ENCODE assay signal across 8 cellular contexts in genomic region chr20:33668087-33668790, GRCh38. TPM values are rescaled to one million over a fixed set of nuclear protein-coding genes. Genes with fewer than 3 reads are reported as not detected.
DNase-seq lines count a peak whose midpoint lies in the region; ATAC-seq and TF ChIP-seq lines count a peak whose summit lies in the region.

No MANE protein-coding gene starts in this region.

- H3K4me1 Mint-ChIP-seq in CD4-positive, alpha-beta T cell (ENCODE audit: low read depth): peaks cover 34% of the 10 kb centered on the region
- peaks cover 53% of the 10 kb centered on the region for H3K4me1 Mint-ChIP-seq in brain

- no peaks in the 10 kb centered on the region for H3K9me3 Mint-ChIP-seq in CD4-positive, alpha-beta T cell
- no peaks in the 10 kb centered on the region for H3K9me3 Mint-ChIP-seq in brain

- no peak overlapping the region for H3K27ac ChIP-seq in CD4-positive, alpha-beta T cell (ENCODE audit: low read depth, low read length)
- H3K27ac ChIP-seq in RWPE1: peak overlapping the region; percentile 88
- peak overlapping the region; percentile 30 to 33 for H3K27ac ChIP-seq in lung (ENCODE audit: low read depth in 1 of 2, low read length in 1 of 2)

- peaks cover 0 to 6% of the 10 kb centered on the region in 2 donors for H3K36me3 ChIP-seq in lung (ENCODE audit: control insufficient read depth in 2 of 2, insufficient read depth in 2 of 2, low read length in 2 of 2)

- H3K27me3 ChIP-seq in CD4-positive, alpha-beta T cell (ENCODE audit: control insufficient read depth, insufficient read depth, low read length): no peaks in the 10 kb centered on the region
- H3K27me3 ChIP-seq in lung (ENCODE audit: control insufficient read depth, insufficient read depth): no peaks in the 10 kb centered on the region

- peak; percentile 61 for ATAC-seq in CD4-positive, alpha-beta T cell (ENCODE audit: poor library complexity)
- peak; percentile 39 for ATAC-seq in GM21825 (IDR thresholded peaks at IDR 0.05; ENCODE audit: unreplicated experiment)
- ATAC-seq in lung (ENCODE audit: insufficient read depth, low FRiP score): no peak
- no peak for ATAC-seq in GM19467 (IDR thresholded peaks at IDR 0.05; ENCODE audit: unreplicated experiment)

- H3K4me3 ChIP-seq in lung: no peak overlapping the region

- H3K9me3 ChIP-seq in CD4-positive, alpha-beta T cell (ENCODE audit: control insufficient read depth, low read length): no peaks in the 10 kb centered on the region
- H3K9me3 ChIP-seq in lung (ENCODE audit: control insufficient read depth in 2 of 2, insufficient read depth in 1 of 2, low read length in 1 of 2): no peaks in the 10 kb centered on the region

- peak overlapping the region; percentile 75 for H3K4me3 Mint-ChIP-seq in CD4-positive, alpha-beta T cell
- H3K4me3 Mint-ChIP-seq in brain: peak overlapping the region in 4 of 5 experiments; percentile 33 to 69 (median 41)

- peaks cover 0 to 20% of the 10 kb centered on the region in 2 donors for H3K4me1 ChIP-seq in lung (ENCODE audit: control insufficient read depth in 2 of 2, insufficient read depth in 2 of 2, low read length in 2 of 2)

- peak; percentile 88 for TF ChIP-seq CTCF in CD4-positive, alpha-beta T cell (IDR thresholded peaks at IDR 0.05)
- peak; percentile 100 for TF ChIP-seq CTCF in RWPE1 (conservative IDR thresholded peaks at IDR 0.05; ENCODE audit: low read depth)
- peak in 1 of 2 experiments; percentile 2 for TF ChIP-seq CTCF in brain (conservative IDR thresholded peaks at IDR 0.05)
- peak; percentile 93 for TF ChIP-seq CTCF in lung (IDR thresholded peaks at IDR 0.05; ENCODE audit: control extremely low read depth, extremely low read depth)

- POLR2A ChIA-PET in CD4-positive, alpha-beta T cell (lab: Charles Lee): interaction anchor here (1.0 to 4.0 kb wide), 12 partner anchors 11 to 267 kb away, joined by 3 to 45 read pairs (median 11); partner anchors contain the start of genes CBFA2T2, CDK5RAP1, PXMP4 and SNTA1
- POLR2A ChIA-PET in RWPE1 (lab: Yijun Ruan, JAX; ENCODE audit: low non-redundant PET): interaction anchor here (0.6 to 1.4 kb wide), 5 partner anchors 15 to 267 kb away, joined by 3 to 4 read pairs (median 3); partner anchors contain the start of genes CBFA2T2 and CDK5RAP1

- no peaks in the 10 kb centered on the region for H3K27me3 Mint-ChIP-seq in CD4-positive, alpha-beta T cell
- peaks cover 4% of the 10 kb centered on the region for H3K27me3 Mint-ChIP-seq in brain

- H3K27ac Mint-ChIP-seq in CD4-positive, alpha-beta T cell: peak overlapping the region; percentile 49
- H3K27ac Mint-ChIP-seq in brain: no peak overlapping the region

- H3K36me3 Mint-ChIP-seq in CD4-positive, alpha-beta T cell (ENCODE audit: low read depth): no peaks in the 10 kb centered on the region
- peaks cover 4% of the 10 kb centered on the region for H3K36me3 Mint-ChIP-seq in brain

- CTCF ChIA-PET in CD4-positive, alpha-beta T cell (lab: Charles Lee): interaction anchor here (0.6 to 3.3 kb wide), 44 partner anchors 10 to 296 kb away, joined by 3 to 30 read pairs (median 4); partner anchors contain the start of genes CBFA2T2, CDK5RAP1, E2F1 and PXMP4
- CTCF ChIA-PET in RWPE1 (lab: Yijun Ruan, JAX): interaction anchor here (0.6 to 3.3 kb wide), 38 partner anchors 9 to 701 kb away, joined by 3 to 25 read pairs (median 4); partner anchors contain the start of genes CDK5RAP1, PXMP4 and SNTA1

- intact Hi-C loops in CD4-positive, alpha-beta T cell (cut with DNase I, micrococcal nuclease): loop anchor here (1.0 to 10.0 kb wide), 4 partner anchors 67 to 1713 kb away; partner anchors contain the start of genes PDRG1 (in 1 of the 2) and ZNF341 (in 1 of the 2)

- WGBS in lung, 2 donors: 37 to 47% methylated on average over 12 of the region's 12 CpGs

- peak in 8 of 10 experiments; percentile 54 to 79 (median 68) for DNase-seq in CD4-positive, alpha-beta T cell
- DNase-seq in RWPE1 (ENCODE audit: low spot score): peak; percentile 97
- peak; percentile 71 for DNase-seq in lung (ENCODE audit: low spot score)
- peak; percentile 61 to 62 for DNase-seq in stimulated activated CD8-positive, alpha-beta memory T cell treated with anti-CD3 and anti-CD28 coated beads, Interleukin-4, amount 100 ng/mL, for 1 hour (ENCODE audit: low read depth in 2 of 2, low spot score in 1 of 2)
- no peak for DNase-seq in UCSD-AML1 (lab: John Stamatoyannopoulos, UW; ENCODE audit: unreplicated experiment)

RNA-seq across cellular contexts. Expression of gene ACTL10, which starts 1.5 kb away (rescaled TPM):
- under 1 TPM; 0.28 to 0.55 TPM for total RNA-seq in CD4-positive, alpha-beta T cell
- polyA plus RNA-seq in brain (ENCODE audit: insufficient read depth, low read depth, low replicate concordance): 1.4 TPM
- total RNA-seq in lung: 1 to 10 TPM in 1 of 2 donors, under 1 TPM in 1; 0.26 to 3.4 TPM
- 1 to 10 TPM; 1.3 to 3.1 TPM for polyA plus RNA-seq in lung

RNA-seq across cellular contexts. Expression of gene NECAB3, which starts 6.0 kb away (rescaled TPM):
- total RNA-seq in CD4-positive, alpha-beta T cell: 1 to 10 TPM; 8.7 to 9.2 TPM
- polyA plus RNA-seq in brain (ENCODE audit: insufficient read depth, low read depth, low replicate concordance) (75.9 TPM), lung (10 to 100 TPM; 21.2 to 80.8 TPM)
- 100 to 1,000 TPM in 1 of 2 donors, 10 to 100 TPM in 1; 63.5 to 127 TPM for total RNA-seq in lung

RNA-seq across cellular contexts. Expression of gene C20orf144, which starts 6.1 kb away (rescaled TPM):
- under 1 TPM; 0.17 to 0.19 TPM for total RNA-seq in CD4-positive, alpha-beta T cell
- polyA plus RNA-seq in brain (ENCODE audit: insufficient read depth, low read depth, low replicate concordance) (0.14 TPM), lung (under 1 TPM; 0.05 to 0.08 TPM)
- under 1 TPM in 1 of 2 donors, not detected in 1; 0.31 TPM for total RNA-seq in lung

RNA-seq across cellular contexts. Expression of gene E2F1, which starts 17.9 kb away (rescaled TPM):
- total RNA-seq in CD4-positive, alpha-beta T cell: 1 to 10 TPM; 1.2 to 1.6 TPM
- polyA plus RNA-seq in brain (ENCODE audit: insufficient read depth, low read depth, low replicate concordance) (73.1 TPM), lung (10 to 100 TPM in 1 of 2 donors, 1 to 10 TPM in 1; 4.2 to 10.7 TPM)
- 10 to 100 TPM in 1 of 2 donors, 1 to 10 TPM in 1; 6.4 to 10.9 TPM for total RNA-seq in lung

RNA-seq across cellular contexts. Expression of gene PXMP4, which starts 51.9 kb away (rescaled TPM):
- 1 to 10 TPM; 3.6 to 4.1 TPM for total RNA-seq in CD4-positive, alpha-beta T cell
- polyA plus RNA-seq in brain (ENCODE audit: insufficient read depth, low read depth, low replicate concordance) (23.5 TPM), lung (10 to 100 TPM; 10.2 to 24.7 TPM)
- 10 to 100 TPM; 28.9 to 36.8 TPM for total RNA-seq in lung

Comparison
In these comparisons a context has a peak if more than half of its experiments do, and no peak if none do; other contexts are left out.
1. ATAC-seq: peak in CD4-positive, alpha-beta T cell (single experiment) and GM21825 (single experiment); none in lung (single experiment) and GM19467 (single experiment).
2. RNA of gene NECAB3, which starts 6.0 kb away (total RNA-seq): 63.5 to 127 TPM in lung; 8.7 to 9.2 TPM in CD4-positive, alpha-beta T cell; every median in the first group is over 4 times any median in the second.